ENCODE assay signal across 18 cellular contexts in the genomic region with DNA sequence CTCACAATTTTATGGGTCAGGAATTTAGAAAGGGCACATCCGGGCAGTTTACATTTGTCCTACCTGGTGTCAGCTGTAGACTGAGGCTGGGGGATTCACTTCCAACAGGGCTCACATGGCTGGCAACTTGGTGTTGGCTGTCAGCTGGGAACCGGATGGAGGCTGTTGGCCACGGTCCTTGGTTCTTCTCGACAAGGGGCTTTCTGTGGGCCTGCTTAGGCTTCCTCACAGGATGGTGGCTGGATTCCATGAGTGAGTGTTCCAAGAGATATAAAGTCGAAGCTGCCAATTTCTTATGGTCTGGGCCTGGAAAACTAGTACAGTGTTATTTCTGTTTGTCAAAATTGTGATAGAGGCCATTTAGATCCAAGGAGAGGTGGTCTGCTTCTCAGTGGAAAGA.
DNase-seq lines count a peak whose midpoint lies in the region; ATAC-seq and TF ChIP-seq lines count a peak whose summit lies in the region.
"Had no signal": no experiment of that assay in that cellular context is flagged by ENCODE, and none has a peak within 500 bp of the region (broad histone marks: within the 10 kb centered on the region; RNA-seq: fewer than 3 reads in every experiment).

No MANE protein-coding gene starts in this region.

- H3K79me1 ChIP-seq in neuronal stem cell (ENCODE audit: low read depth, low read length) = no peaks in the 10 kb centered on the region

- no peaks in the 10 kb centered on the region for H3K9me2 ChIP-seq in Karpas-422 (replicated peaks; ENCODE audit: insufficient read depth, low read length)

- no peaks in the 10 kb centered on the region for H3K9me3 ChIP-seq in right atrium auricular region
- no peaks in the 10 kb centered on the region for H3K9me3 ChIP-seq in Karpas-422 (ENCODE audit: low read length)
- no peaks in the 10 kb centered on the region for H3K9me3 ChIP-seq in neuronal stem cell (replicated peaks in 1 of 2; ENCODE audit: control insufficient read depth in 2 of 2, insufficient read depth in 1 of 2, low read depth in 1 of 2, low read length in 2 of 2)
- H3K9me3 ChIP-seq: BLaER1, Caco-2 had no signal

- H3K9ac ChIP-seq in Karpas-422 (ENCODE audit: low read length) (peak overlapping the region; percentile 61), neuronal stem cell (ENCODE audit: low read depth, low read length, poor library complexity) (no peak overlapping the region)
- H3K9ac ChIP-seq: BLaER1, GM23248 had no signal

- no peak overlapping the region for H2BK12ac ChIP-seq in neuronal stem cell (ENCODE audit: low read length)

- H3K4me1 ChIP-seq in right atrium auricular region (no peaks in the 10 kb centered on the region), Karpas-422 (ENCODE audit: low read length) (peaks cover 81% of the 10 kb centered on the region), neuronal stem cell (ENCODE audit: control insufficient read depth in 2 of 2, insufficient read depth in 1 of 2, low read depth in 1 of 2, low read length in 2 of 2) (no peaks in the 10 kb centered on the region)
- H3K4me1 ChIP-seq: BLaER1, Caco-2 had no signal

- H2BK5ac ChIP-seq in neuronal stem cell (ENCODE audit: low read length) = no peak overlapping the region

- peak overlapping the region; percentile 44 for H3K18ac ChIP-seq in neuronal stem cell (ENCODE audit: low read length)

- H2BK15ac ChIP-seq in neuronal stem cell (ENCODE audit: low read length) = no peak overlapping the region

- no peak overlapping the region for H3K27ac ChIP-seq in right atrium auricular region
- peak overlapping the region; percentile 95 for H3K27ac ChIP-seq in Karpas-422 (ENCODE audit: low read length)
- no peak overlapping the region for H3K27ac ChIP-seq in neuronal stem cell (replicated peaks; ENCODE audit: low read length)
- H3K27ac ChIP-seq: 22Rv1, BLaER1, C4-2B, GM23248 had no signal

- no peak overlapping the region for H4K8ac ChIP-seq in neuronal stem cell (ENCODE audit: low read depth, low read length)

- H3K36me3 ChIP-seq in right atrium auricular region (no peaks in the 10 kb centered on the region), Karpas-422 (ENCODE audit: insufficient read depth, low read length) (no peaks in the 10 kb centered on the region), neuronal stem cell (replicated peaks in 1 of 2; ENCODE audit: control insufficient read depth in 2 of 2, insufficient read depth in 2 of 2, low read length in 2 of 2) (no peaks in the 10 kb centered on the region)
- H3K36me3 ChIP-seq: BLaER1 had no signal

- no peak overlapping the region for H3K14ac ChIP-seq in neuronal stem cell (ENCODE audit: low read length)

- H2AFZ ChIP-seq in Karpas-422 (ENCODE audit: low read length) (0 out of 2 replicates have a peak overlapping the region, but pooled peaks have one; percentile 1), neuronal stem cell (ENCODE audit: low read length) (no peak overlapping the region)
- H2AFZ ChIP-seq: GM23248 had no signal

- H3K4me3 ChIP-seq in right atrium auricular region (no peak overlapping the region), Karpas-422 (ENCODE audit: low read length) (no peak overlapping the region; the same call in 1 of the 2 replicates), neuronal stem cell (ENCODE audit: low read length in 2 of 2) (no peak overlapping the region)
- H3K4me3 ChIP-seq: BLaER1, GM23248 had no signal

- peak; percentile 54 for DNase-seq in Right ventricle myocardium superior
- DNase-seq in right atrium auricular region (ENCODE audit: low spot score) = no peak
- no peak for DNase-seq in Karpas-422
- peak; percentile 36 for DNase-seq in left ventricle myocardium superior
- DNase-seq in neuronal stem cell (ENCODE audit: low spot score) = no peak
- DNase-seq in dedifferentiated amniotic fluid mesenchymal stem cell (ENCODE audit: extremely low spot score) = no peak
- DNase-seq: Caco-2; CD4-positive, CD25-positive, alpha-beta regulatory T cell; CD8-positive, alpha-beta T cell; DMS153; DND-41; GM23248; H9 had no signal

- peak overlapping the region; percentile 69 for H2AK5ac ChIP-seq in neuronal stem cell (ENCODE audit: low read depth, low read length)

- ATAC-seq in Right ventricle myocardium superior (ENCODE audit: poor library complexity) = peak; percentile 61
- ATAC-seq in left ventricle myocardium superior = no peak
- no peak for ATAC-seq in HG02840 (IDR thresholded peaks at IDR 0.05; ENCODE audit: low FRiP score, unreplicated experiment)
- ATAC-seq: CD8-positive, alpha-beta T cell; HCT116 had no signal

- H3K79me2 ChIP-seq in Karpas-422 (ENCODE audit: low read length) = peaks cover 19% of the 10 kb centered on the region; the same call in 1 of the 2 replicates

- H3K4me2 ChIP-seq in Karpas-422 (ENCODE audit: low read depth, low read length, poor library complexity, severe bottlenecking) (peak overlapping the region; percentile 65), neuronal stem cell (ENCODE audit: insufficient read depth, low read length, poor library complexity, severe bottlenecking) (no peak overlapping the region)
- H3K4me2 ChIP-seq: BLaER1 had no signal

- intact Hi-C loops in Right ventricle myocardium superior (cut with DNase I) = no loop called here
- intact Hi-C loops in left ventricle myocardium superior (cut with micrococcal nuclease) = no loop called here

- peak overlapping the region; percentile 85 for H2BK120ac ChIP-seq in neuronal stem cell (ENCODE audit: low read depth, low read length)

- no peaks in the 10 kb centered on the region for H3K27me3 ChIP-seq in right atrium auricular region
- H3K27me3 ChIP-seq in Karpas-422 (ENCODE audit: low read length) = no peaks in the 10 kb centered on the region
- H3K27me3 ChIP-seq in neuronal stem cell (ENCODE audit: control insufficient read depth in 3 of 3, insufficient read depth in 3 of 3, low read depth in 1 of 3, low read length in 3 of 3) = peaks cover 0 to 41% (median 0%) of the 10 kb centered on the region in 3 experiments
- H3K27me3 ChIP-seq: BLaER1 had no signal

- WGBS in neuronal stem cell (ENCODE audit: extremely low coverage in 2 of 2, insufficient read length in 2 of 2, insufficient replicate concordance in 1 of 2), 2 donors = no CpG with 5 or more reads among the region's 5 CpGs

- no peak for TF ChIP-seq CTCF in right atrium auricular region (IDR thresholded peaks at IDR 0.05)

- H3K4ac ChIP-seq in neuronal stem cell (ENCODE audit: low read length) = no peak overlapping the region

- H4K91ac ChIP-seq in neuronal stem cell (ENCODE audit: low read depth, low read length, poor library complexity) = no peak overlapping the region

- H3K23ac ChIP-seq in neuronal stem cell (ENCODE audit: low read depth, low read length, poor library complexity) = no peak overlapping the region

- no peaks in the 10 kb centered on the region for H4K20me1 ChIP-seq in Karpas-422 (ENCODE audit: insufficient read depth, low read depth, low read length)
- H4K20me1 ChIP-seq: BLaER1 had no signal

Comparison
In these comparisons a context has a peak if more than half of its experiments do, and no peak if none do; other contexts are left out.
1. DNase-seq: peak in Right ventricle myocardium superior (single experiment) and left ventricle myocardium superior (single experiment); none in right atrium auricular region (single experiment), Karpas-422 (single experiment), neuronal stem cell (single experiment) and dedifferentiated amniotic fluid mesenchymal stem cell (single experiment).